Comparison of ENCODE assay signal across 7 cellular contexts in the genomic region with DNA sequence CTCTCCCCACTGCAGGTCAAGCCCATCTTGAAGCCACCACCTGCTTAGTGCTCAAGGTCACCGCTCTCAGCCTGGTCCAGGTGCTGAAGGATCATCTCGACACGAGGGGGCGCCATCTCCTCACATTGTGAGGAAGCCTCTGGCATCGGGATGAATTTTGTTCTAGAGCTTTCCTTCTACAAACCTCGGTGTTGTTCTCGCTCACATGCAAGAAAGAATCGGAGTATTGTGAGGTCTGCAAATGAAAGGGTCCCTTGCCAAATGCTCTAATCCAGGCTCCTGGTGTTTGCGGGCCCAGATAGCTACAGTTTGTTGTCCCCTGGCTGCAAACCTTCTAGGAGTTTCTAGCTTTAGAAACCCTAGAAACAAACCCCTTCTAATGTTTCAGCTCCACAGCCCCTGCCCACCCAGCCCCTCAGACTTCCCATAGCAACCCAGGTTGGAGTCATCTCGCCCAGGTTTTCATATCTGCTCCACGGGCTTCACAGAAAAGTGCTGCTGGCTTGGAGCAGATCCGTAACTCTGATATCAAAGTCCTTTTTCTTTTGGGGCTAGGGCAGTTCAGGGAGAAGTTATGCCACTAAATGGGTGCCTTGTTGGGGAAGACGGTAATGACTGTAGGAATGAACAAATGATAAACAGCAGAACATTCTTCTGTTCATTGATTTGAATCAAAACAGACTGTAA. TPM values are rescaled to one million over a fixed set of nuclear protein-coding genes. Genes with fewer than 3 reads are reported as not detected.
DNase-seq lines count a peak whose midpoint lies in the region; ATAC-seq lines count a peak whose summit lies in the region.

No MANE protein-coding gene starts in this region.

- intact Hi-C loops in left colon (cut with DNase I, micrococcal nuclease) = loop anchor here in 1 of 2 donors (5.0 kb wide), 1 partner anchor 423 kb away; no protein-coding TSS in a partner anchor

- DNase-seq in NCI-H2227 treated with DMSO at 0.1 percent for 48 hours (lab: John Stamatoyannopoulos, UW) (peak; percentile 86), left colon (peak; percentile 75 to 96)
- peak; percentile 77 to 89 (median 88) for DNase-seq in activated CD4-positive, CD25-positive, alpha-beta regulatory T cell (lab: John Stamatoyannopoulos, UW)
- DNase-seq in central memory CD4-positive, alpha-beta T cell = peak; percentile 77
- DNase-seq in stimulated activated CD4-positive, alpha-beta T cell treated with anti-CD3 and anti-CD28 coated beads, Interleukin-2, amount 100 ng/mL, for 48 hours = peak; percentile 94 to 95

- ATAC-seq in GM18498 (IDR thresholded peaks at IDR 0.05; ENCODE audit: unreplicated experiment) = peak; percentile 74
- ATAC-seq in HG03108 (IDR thresholded peaks at IDR 0.05; ENCODE audit: unreplicated experiment) = peak; percentile 76
- ATAC-seq in left colon = peak; percentile 97

RNA-seq across cellular contexts. Expression of a gene that starts 8.6 kb away (rescaled TPM):
- total RNA-seq in left colon = 100 to 1,000 TPM; 262 to 348 TPM

Comparison
In these comparisons a context has a peak if more than half of its experiments do, and no peak if none do; other contexts are left out.
1. Peak in every context shown above with its lines: DNase-seq and ATAC-seq.